21 cellular contexts compared by ENCODE assay signal in the genomic region with DNA sequence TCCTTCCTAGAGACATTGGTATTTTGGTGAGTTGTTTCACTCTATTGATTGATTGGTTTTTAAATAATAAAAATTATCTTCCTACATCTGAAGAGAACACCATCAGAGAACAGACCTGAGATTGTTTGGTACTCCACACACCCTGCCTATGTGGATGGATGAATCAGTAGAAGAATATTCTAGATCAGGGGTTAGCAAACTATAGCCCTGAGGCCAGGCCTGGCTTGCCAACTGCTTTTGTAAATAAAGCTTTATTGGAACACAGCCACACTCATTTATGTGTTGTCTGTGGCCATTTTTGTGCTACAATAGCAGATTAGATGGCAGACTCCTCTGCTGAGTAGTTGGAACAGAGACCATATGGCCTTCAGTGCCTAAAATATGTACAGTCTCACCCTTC.
A peak's percentile ranks its signal among the peaks of the same experiment; 100 is the strongest.
DNase-seq lines count a peak whose midpoint lies in the region; ATAC-seq and TF ChIP-seq lines count a peak whose summit lies in the region.
"Had no signal": no experiment of that assay in that cellular context is flagged by ENCODE, and none has a peak within 500 bp of the region (broad histone marks: within the 10 kb centered on the region; RNA-seq: fewer than 3 reads in every experiment).

No MANE protein-coding gene starts in this region.

- H3K27me3 ChIP-seq in mammary epithelial cell (ENCODE audit: insufficient read depth, low read length) = no peaks in the 10 kb centered on the region
- no peaks in the 10 kb centered on the region for H3K27me3 ChIP-seq in breast epithelium
- H3K27me3 ChIP-seq in gastrocnemius medialis = no peaks in the 10 kb centered on the region
- no peaks in the 10 kb centered on the region; the same call in 1 of the 2 replicates for H3K27me3 ChIP-seq in SK-N-SH (ENCODE audit: insufficient read depth)
- H3K27me3 ChIP-seq: BE2C; BLaER1 treated with 17β-estradiol and CSF1 and Interleukin-3, amounts not matched to agents 10 nM and 100 nM had no signal

- H4K20me1 ChIP-seq in mammary epithelial cell (ENCODE audit: insufficient read depth, low read length) (no peaks in the 10 kb centered on the region), SK-N-SH (ENCODE audit: insufficient read depth) (no peaks in the 10 kb centered on the region)
- H4K20me1 ChIP-seq: BLaER1 treated with 17β-estradiol and CSF1 and Interleukin-3, amounts not matched to agents 10 nM and 100 nM had no signal

- no peaks in the 10 kb centered on the region for H3K9me3 ChIP-seq in mammary epithelial cell (replicated peaks; ENCODE audit: insufficient read depth, low read length)
- H3K9me3 ChIP-seq in breast epithelium = peaks cover 0 to 5% of the 10 kb centered on the region in 2 donors
- H3K9me3 ChIP-seq in gastrocnemius medialis = no peaks in the 10 kb centered on the region
- H3K9me3 ChIP-seq in SK-N-SH = no peaks in the 10 kb centered on the region
- H3K9me3 ChIP-seq: BE2C had no signal

- no TSS peak for BruUV-seq in mammary epithelial cell (replicated peaks; lab: Mats Ljungman, UMichigan)

- H2AFZ ChIP-seq in mammary epithelial cell (ENCODE audit: low read depth, low read length) (no peak overlapping the region), SK-N-SH (ENCODE audit: low read depth) (no peak overlapping the region)
- H2AFZ ChIP-seq: GM23248 had no signal

- intact Hi-C loops in mammary epithelial cell (cut with micrococcal nuclease) (no loop called here), breast epithelium (cut with DNase I; ENCODE audit: low total_unique reads) (loop anchor here (5.0 kb wide), 1 partner anchor 624 kb away; no protein-coding TSS in a partner anchor), gastrocnemius medialis (cut with DNase I; ENCODE audit: low total_unique reads) (loop anchor here (2.0 kb wide), 1 partner anchor 144 kb away; no protein-coding TSS in a partner anchor)

- H3F3A ChIP-seq in SK-N-SH (replicated peaks; ENCODE audit: insufficient read depth) = no peaks in the 10 kb centered on the region

- no peak for TF ChIP-seq RAD21 in SK-N-SH (IDR thresholded peaks at IDR 0.05; ENCODE audit: low read length)

- H3K9me2 ChIP-seq in SK-N-SH = no peaks in the 10 kb centered on the region

- no peak overlapping the region for H3K4me2 ChIP-seq in mammary epithelial cell (ENCODE audit: insufficient read depth, low read depth, low read length)
- H3K4me2 ChIP-seq in SK-N-SH = no peak overlapping the region
- H3K4me2 ChIP-seq: A549; BLaER1 treated with 17β-estradiol and CSF1 and Interleukin-3, amounts not matched to agents 10 nM and 100 nM had no signal

- no peak overlapping the region for H3K27ac ChIP-seq in mammary epithelial cell (ENCODE audit: insufficient read depth, low read depth, low read length)
- no peak overlapping the region for H3K27ac ChIP-seq in breast epithelium
- H3K27ac ChIP-seq in gastrocnemius medialis = peak overlapping the region; percentile 85 to 90 (median 86)
- H3K27ac ChIP-seq in SK-N-SH (ENCODE audit: low read depth in 2 of 2, low read length in 1 of 2) = no peak overlapping the region
- H3K27ac ChIP-seq: A549; BLaER1 treated with 17β-estradiol and CSF1 and Interleukin-3, amounts not matched to agents 10 nM and 100 nM; GM23248 had no signal

- CTCF ChIA-PET in mammary epithelial cell (lab: Charles Lee; ENCODE audit: low non-redundant PET) (no interaction called here), SK-N-SH (lab: Yijun Ruan, JAX) (interaction anchor here (1.2 kb wide), 1 partner anchor 9 kb away, joined by 4 read pairs; no protein-coding TSS in a partner anchor)

- TF ChIP-seq EP300 in SK-N-SH (IDR thresholded peaks at IDR 0.05; ENCODE audit: borderline replicate concordance in 1 of 2, low read depth in 1 of 2, low read length in 1 of 2) = no peak

- dilution Hi-C loops in mammary epithelial cell (cut with HindIII; ENCODE audit: low sequenced_read_pairs) = no loop called here

- ATAC-seq in gastrocnemius medialis = no peak
- ATAC-seq: A549, GM12878, HCT116 had no signal

- DNase-seq in mammary epithelial cell = peak; percentile 31
- no peak for DNase-seq in breast epithelium (ENCODE audit: low spot score in 2 of 2)
- peak; percentile 74 for DNase-seq in RPMI7951 (ENCODE audit: low read depth)
- DNase-seq in gastrocnemius medialis = no peak
- no peak for DNase-seq in SK-N-SH
- no peak for DNase-seq in activated CD4-positive, alpha-beta T cell treated with anti-CD3 and anti-CD28 coated beads for 4 hours
- DNase-seq: 8988T; ACHN; AML-193; BE2C; CD4-positive, alpha-beta T cell; CD8-positive, alpha-beta memory T cell; DMS153; DND-41; GDM1; GM23248; H9 had no signal

- H3K36me3 ChIP-seq in mammary epithelial cell (ENCODE audit: insufficient read depth, low read length) (no peaks in the 10 kb centered on the region), breast epithelium (no peaks in the 10 kb centered on the region), gastrocnemius medialis (no peaks in the 10 kb centered on the region), SK-N-SH (replicated peaks in 1 of 2; ENCODE audit: control insufficient read depth in 1 of 2, insufficient read depth in 2 of 2, low read length in 1 of 2) (no peaks in the 10 kb centered on the region)
- H3K36me3 ChIP-seq: BE2C; BLaER1 treated with 17β-estradiol and CSF1 and Interleukin-3, amounts not matched to agents 10 nM and 100 nM had no signal

- in situ Hi-C loops in mammary epithelial cell (cut with MboI; ENCODE audit: low sequenced_read_pairs in 2 of 2) (no loop called here), gastrocnemius medialis (cut with MboI; ENCODE audit: low sequenced_read_pairs in 4 of 4) (loop anchor here in 2 of 4 donors (5.0 to 25.0 kb wide), 2 partner anchors 141 kb away; no protein-coding TSS in a partner anchor)

- H3K4me3 ChIP-seq in mammary epithelial cell (replicated peaks in 1 of 3; ENCODE audit: insufficient read depth in 1 of 3, low read depth in 2 of 3, low read length in 3 of 3) = no peak overlapping the region
- H3K4me3 ChIP-seq in breast epithelium = no peak overlapping the region
- H3K4me3 ChIP-seq in gastrocnemius medialis = no peak overlapping the region
- no peak overlapping the region for H3K4me3 ChIP-seq in SK-N-SH (ENCODE audit: low read depth in 2 of 2, low read length in 1 of 2)
- H3K4me3 ChIP-seq: A549; BLaER1 treated with 17β-estradiol and CSF1 and Interleukin-3, amounts not matched to agents 10 nM and 100 nM; GM12878; GM23248 had no signal

- H3K4me1 ChIP-seq in mammary epithelial cell (ENCODE audit: insufficient read depth, low read length) = no peaks in the 10 kb centered on the region
- H3K4me1 ChIP-seq in breast epithelium = no peaks in the 10 kb centered on the region
- peaks cover 56 to 64% of the 10 kb centered on the region in 2 donors for H3K4me1 ChIP-seq in gastrocnemius medialis
- H3K4me1 ChIP-seq in SK-N-SH (ENCODE audit: control insufficient read depth in 1 of 2, insufficient read depth in 2 of 2, low read depth in 1 of 2, low read length in 1 of 2) = peaks cover 0 to 18% of the 10 kb centered on the region in 2 experiments; a peak in 2 of 4 replicates
- H3K4me1 ChIP-seq: A549 had no signal

- H3K79me2 ChIP-seq in mammary epithelial cell (ENCODE audit: insufficient read depth, low read length) (no peaks in the 10 kb centered on the region), SK-N-SH (ENCODE audit: insufficient read depth) (no peaks in the 10 kb centered on the region)

- no peak for TF ChIP-seq CTCF in mammary epithelial cell (conservative IDR thresholded peaks at IDR 0.05 in 1 of 2, IDR thresholded peaks at IDR 0.05 in 1 of 2; ENCODE audit: extremely low read depth in 1 of 2, insufficient read depth in 1 of 2, low read depth in 1 of 2, low read length in 2 of 2)
- TF ChIP-seq CTCF in breast epithelium (IDR thresholded peaks at IDR 0.05) = no peak
- TF ChIP-seq CTCF in gastrocnemius medialis (IDR thresholded peaks at IDR 0.05 in 4 of 5, conservative IDR thresholded peaks at IDR 0.05 in 1 of 5) = no peak
- no peak for TF ChIP-seq CTCF in SK-N-SH (IDR thresholded peaks at IDR 0.05)

- no peak for TF ChIP-seq POLR2A in breast epithelium (IDR thresholded peaks at IDR 0.05)
- TF ChIP-seq POLR2A in gastrocnemius medialis (IDR thresholded peaks at IDR 0.05) = no peak

- H3K9ac ChIP-seq in mammary epithelial cell (ENCODE audit: insufficient read depth, low read length) (no peak overlapping the region), SK-N-SH (no peak overlapping the region)
- H3K9ac ChIP-seq: BLaER1 treated with 17β-estradiol and CSF1 and Interleukin-3, amounts not matched to agents 10 nM and 100 nM; GM23248 had no signal

- POLR2A ChIA-PET in SK-N-SH (lab: Yijun Ruan, JAX) = no interaction called here

TF ChIP-seq in SK-N-SH, 30 proteins besides CTCF, POLR2A, EP300 and RAD21 (continues in another document):
- TF ChIP-seq SMC3 (IDR thresholded peaks at IDR 0.05; ENCODE audit: low read depth, low read length) = no peak
- TF ChIP-seq SIN3A (IDR thresholded peaks at IDR 0.05; ENCODE audit: borderline replicate concordance, low read depth, low read length) = no peak
- TF ChIP-seq, protein P1, sequence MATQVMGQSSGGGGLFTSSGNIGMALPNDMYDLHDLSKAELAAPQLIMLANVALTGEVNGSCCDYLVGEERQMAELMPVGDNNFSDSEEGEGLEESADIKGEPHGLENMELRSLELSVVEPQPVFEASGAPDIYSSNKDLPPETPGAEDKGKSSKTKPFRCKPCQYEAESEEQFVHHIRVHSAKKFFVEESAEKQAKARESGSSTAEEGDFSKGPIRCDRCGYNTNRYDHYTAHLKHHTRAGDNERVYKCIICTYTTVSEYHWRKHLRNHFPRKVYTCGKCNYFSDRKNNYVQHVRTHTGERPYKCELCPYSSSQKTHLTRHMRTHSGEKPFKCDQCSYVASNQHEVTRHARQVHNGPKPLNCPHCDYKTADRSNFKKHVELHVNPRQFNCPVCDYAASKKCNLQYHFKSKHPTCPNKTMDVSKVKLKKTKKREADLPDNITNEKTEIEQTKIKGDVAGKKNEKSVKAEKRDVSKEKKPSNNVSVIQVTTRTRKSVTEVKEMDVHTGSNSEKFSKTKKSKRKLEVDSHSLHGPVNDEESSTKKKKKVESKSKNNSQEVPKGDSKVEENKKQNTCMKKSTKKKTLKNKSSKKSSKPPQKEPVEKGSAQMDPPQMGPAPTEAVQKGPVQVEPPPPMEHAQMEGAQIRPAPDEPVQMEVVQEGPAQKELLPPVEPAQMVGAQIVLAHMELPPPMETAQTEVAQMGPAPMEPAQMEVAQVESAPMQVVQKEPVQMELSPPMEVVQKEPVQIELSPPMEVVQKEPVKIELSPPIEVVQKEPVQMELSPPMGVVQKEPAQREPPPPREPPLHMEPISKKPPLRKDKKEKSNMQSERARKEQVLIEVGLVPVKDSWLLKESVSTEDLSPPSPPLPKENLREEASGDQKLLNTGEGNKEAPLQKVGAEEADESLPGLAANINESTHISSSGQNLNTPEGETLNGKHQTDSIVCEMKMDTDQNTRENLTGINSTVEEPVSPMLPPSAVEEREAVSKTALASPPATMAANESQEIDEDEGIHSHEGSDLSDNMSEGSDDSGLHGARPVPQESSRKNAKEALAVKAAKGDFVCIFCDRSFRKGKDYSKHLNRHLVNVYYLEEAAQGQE (IDR thresholded peaks at IDR 0.05; ENCODE audit: low read depth, low read length) = no peak
- no peak for TF ChIP-seq NFIC (IDR thresholded peaks at IDR 0.05; ENCODE audit: borderline replicate concordance)

Comparison
In these comparisons a context has a peak if more than half of its experiments do, and no peak if none do; other contexts are left out.
1. DNase-seq: peak in mammary epithelial cell (single experiment) and RPMI7951 (single experiment); none in breast epithelium (0 of 2), gastrocnemius medialis (0 of 2), SK-N-SH (single experiment) and activated CD4-positive, alpha-beta T cell treated with anti-CD3 and anti-CD28 coated beads for 4 hours (0 of 2).
2. H3K27ac ChIP-seq: peak in gastrocnemius medialis (4 of 4); none in mammary epithelial cell (single experiment), breast epithelium (0 of 2) and SK-N-SH (0 of 2).